In genomic region chr5:132812949-132813598, GRCh38 we compare ENCODE assay signal across 8 cellular contexts. TPM values are rescaled to one million over a fixed set of nuclear protein-coding genes. Genes with fewer than 3 reads are reported as not detected.
DNase-seq lines count a peak whose midpoint lies in the region; ATAC-seq and TF ChIP-seq lines count a peak whose summit lies in the region.

SOWAHA (plus strand) TSS chr5:132813302; CDS start chr5:132813622, 320 bp downstream.

- no peaks in the 10 kb centered on the region for H3K36me3 ChIP-seq in CD4-positive, alpha-beta memory T cell (ENCODE audit: insufficient read depth, low read length)
- no peaks in the 10 kb centered on the region for H3K36me3 ChIP-seq in HUES6 (ENCODE audit: control insufficient read depth, insufficient read depth, low read length)
- no peaks in the 10 kb centered on the region for H3K36me3 ChIP-seq in iPS-20b (ENCODE audit: insufficient read depth, low read depth, low read length)
- no peaks in the 10 kb centered on the region for H3K36me3 ChIP-seq in spleen

- no peaks in the 10 kb centered on the region for H3K9me3 Mint-ChIP-seq in CD4-positive, alpha-beta memory T cell
- H3K9me3 Mint-ChIP-seq in activated naive CD4-positive, alpha-beta T cell treated with anti-CD3 and anti-CD28 coated beads, Interleukin-2, amount 50 U/mL, for 72 hours, result no peaks in the 10 kb centered on the region

- no peak within 1 kb of the TSS for H3K9ac ChIP-seq in HUES6 (ENCODE audit: low read length)
- no peak within 1 kb of the TSS for H3K9ac ChIP-seq in iPS-20b (ENCODE audit: low read depth, low read length)

- TF ChIP-seq CTCF in spleen (IDR thresholded peaks at IDR 0.05 in 8 of 11, conservative IDR thresholded peaks at IDR 0.05 in 3 of 11), result no peak

- H3K4me1 ChIP-seq in CD4-positive, alpha-beta memory T cell (ENCODE audit: insufficient read depth, low read length), result peaks cover 13% of the 10 kb centered on the region
- H3K4me1 ChIP-seq in HUES6 (ENCODE audit: control insufficient read depth, insufficient read depth, low read length) (no peaks in the 10 kb centered on the region; the same call in 1 of the 2 replicates), iPS-20b (ENCODE audit: insufficient read depth, low read length) (no peaks in the 10 kb centered on the region), spleen (peaks cover 9 to 25% (median 19%) of the 10 kb centered on the region in 6 donors)

- intact Hi-C loops in CD4-positive, alpha-beta memory T cell (cut with micrococcal nuclease), result no loop called here
- intact Hi-C loops in spleen (cut with DNase I; ENCODE audit: low total_unique reads), result loop anchor here (10.0 kb wide), 1 partner anchor 288 kb away; no protein-coding TSS in a partner anchor

- peaks cover 30 to 37% of the 10 kb centered on the region in 2 donors for H3K27me3 Mint-ChIP-seq in CD4-positive, alpha-beta memory T cell

- H3K9me3 ChIP-seq in CD4-positive, alpha-beta memory T cell (ENCODE audit: control insufficient read depth in 1 of 2, low read length in 2 of 2), result no peaks in the 10 kb centered on the region
- H3K9me3 ChIP-seq in HUES6 (ENCODE audit: control insufficient read depth, insufficient read depth, low read depth, low read length), result no peaks in the 10 kb centered on the region
- H3K9me3 ChIP-seq in iPS-20b (ENCODE audit: insufficient read depth, low read depth, low read length), result no peaks in the 10 kb centered on the region
- peaks cover 0 to 4% (median 0%) of the 10 kb centered on the region in 8 donors for H3K9me3 ChIP-seq in spleen

- H3K27ac Mint-ChIP-seq in CD4-positive, alpha-beta memory T cell, result peak within 1 kb of the TSS in 3 of 7 donors; percentile 48 to 60 (median 59)
- no peak within 1 kb of the TSS for H3K27ac Mint-ChIP-seq in activated naive CD4-positive, alpha-beta T cell treated with anti-CD3 and anti-CD28 coated beads, Interleukin-2, amount 50 U/mL, for 72 hours

- peaks cover 26% of the 10 kb centered on the region for H3K27me3 ChIP-seq in CD4-positive, alpha-beta memory T cell (ENCODE audit: insufficient read depth, low read length)
- H3K27me3 ChIP-seq in HUES6 (ENCODE audit: control insufficient read depth, insufficient read depth, low read length) (peaks cover 66% of the 10 kb centered on the region), iPS-20b (ENCODE audit: insufficient read depth, low read length) (peaks cover 91% of the 10 kb centered on the region), spleen (replicated peaks in 1 of 7) (peaks cover 0 to 64% (median 49%) of the 10 kb centered on the region in 7 donors)

- no peak for DNase-seq in CD4-positive, alpha-beta memory T cell
- DNase-seq in activated naive CD4-positive, alpha-beta T cell treated with anti-CD3 and anti-CD28 coated beads, Interleukin-2, amount 50 U/mL, for 72 hours (ENCODE audit: low spot score in 2 of 2), result no peak
- no peak for DNase-seq in spleen

- POLR2A ChIA-PET in CD4-positive, alpha-beta memory T cell (lab: Charles Lee; ENCODE audit: partially characterized antibody), result interaction anchor here (0.7 to 0.8 kb wide), 2 partner anchors 36 to 322 kb away, joined by 3 read pairs; partner anchors contain the start of gene IRF1

- 1 to 7% (median 2%) methylated on average over 14 to 66 of the region's 66 CpGs for WGBS in spleen, 5 donors

- no peak for TF ChIP-seq POLR2A in spleen (IDR thresholded peaks at IDR 0.05)

- CTCF ChIA-PET in CD4-positive, alpha-beta memory T cell (lab: Charles Lee; ENCODE audit: partially characterized antibody), result interaction anchor here (1.2 kb wide), 1 partner anchor 67 kb away, joined by 3 read pairs; no protein-coding TSS in a partner anchor

- H3K4me3 ChIP-seq in CD4-positive, alpha-beta memory T cell (ENCODE audit: low read length in 2 of 2), result peak within 1 kb of the TSS in 1 of 2 donors; percentile 28
- peak within 1 kb of the TSS; percentile 41 for H3K4me3 ChIP-seq in HUES6 (ENCODE audit: low read depth, low read length)
- H3K4me3 ChIP-seq in iPS-20b (ENCODE audit: low read length), result peak within 1 kb of the TSS; percentile 1; the same call in 1 of the 2 replicates
- H3K4me3 ChIP-seq in spleen, result peak within 1 kb of the TSS in 7 of 8 donors; percentile 22 to 65 (median 34)

- H3K27ac ChIP-seq in CD4-positive, alpha-beta memory T cell (ENCODE audit: low read depth, low read length), result no peak within 1 kb of the TSS
- H3K27ac ChIP-seq in HUES6 (ENCODE audit: low read depth, low read length) (no peak within 1 kb of the TSS), iPS-20b (ENCODE audit: low read length) (no peak within 1 kb of the TSS), spleen (no peak within 1 kb of the TSS)

- H3K4me3 Mint-ChIP-seq in CD4-positive, alpha-beta memory T cell, result peak within 1 kb of the TSS; percentile 80 to 85 (median 82)

- peaks cover 8 to 14% (median 10%) of the 10 kb centered on the region in 4 donors for H3K4me1 Mint-ChIP-seq in CD4-positive, alpha-beta memory T cell

- H3K36me3 Mint-ChIP-seq in CD4-positive, alpha-beta memory T cell, result no peaks in the 10 kb centered on the region
- H3K36me3 Mint-ChIP-seq in activated naive CD4-positive, alpha-beta T cell treated with anti-CD3 and anti-CD28 coated beads, Interleukin-2, amount 50 U/mL, for 72 hours, result peaks cover 5% of the 10 kb centered on the region in 2 donors

- peak; percentile 14 to 45 for ATAC-seq in activated naive CD4-positive, alpha-beta T cell treated with anti-CD3 and anti-CD28 coated beads, Interleukin-2, amount 50 U/mL, for 72 hours
- ATAC-seq in HG02610 (IDR thresholded peaks at IDR 0.05; ENCODE audit: unreplicated experiment) (no peak), GM18520 (IDR thresholded peaks at IDR 0.05; ENCODE audit: unreplicated experiment) (no peak), GM18511 (IDR thresholded peaks at IDR 0.05; ENCODE audit: unreplicated experiment) (no peak)

RNA-seq across cellular contexts. Expression of gene SOWAHA, which starts in this region (rescaled TPM):
- total RNA-seq in CD4-positive, alpha-beta memory T cell, result not detected
- polyA plus RNA-seq in CD4-positive, alpha-beta memory T cell, result under 1 TPM in 1 of 2 donors, not detected in 1; 0.06 TPM
- not detected for total RNA-seq in activated naive CD4-positive, alpha-beta T cell treated with anti-CD3 and anti-CD28 coated beads, Interleukin-2, amount 50 U/mL, for 72 hours
- total RNA-seq in spleen, result not detected
- under 1 TPM; 0.03 to 0.56 (median 0.24) TPM for polyA plus RNA-seq in spleen

Comparison
In these comparisons a context has a peak if more than half of its experiments do, and no peak if none do; other contexts are left out.
1. Peak in ATAC-seq in activated naive CD4-positive, alpha-beta T cell treated with anti-CD3 and anti-CD28 coated beads, Interleukin-2, amount 50 U/mL, for 72 hours; RNA of the gene not detected or under 1 TPM.